17 cellular contexts compared by ENCODE assay signal in the genomic region with DNA sequence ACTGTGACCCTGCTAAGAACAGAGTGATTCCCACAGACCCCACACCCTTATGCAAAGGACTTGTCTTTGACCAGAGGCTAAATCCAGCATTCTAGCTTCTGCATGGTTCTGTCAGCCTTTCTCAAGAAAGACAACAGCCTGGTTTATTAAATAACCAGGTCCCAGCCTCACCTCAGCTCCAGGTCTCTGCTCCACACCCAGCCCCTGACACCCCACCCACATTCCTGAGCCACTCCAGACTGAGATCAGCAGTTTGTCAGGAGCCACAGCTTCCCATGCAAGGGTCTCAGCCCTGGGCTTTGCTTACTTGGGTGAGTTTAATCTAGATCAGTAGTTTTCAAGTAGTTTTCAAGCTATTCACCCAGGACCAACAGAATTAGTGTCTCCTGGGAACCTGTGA.
"Had no signal": no experiment of that assay in that cellular context is flagged by ENCODE, and none has a peak within 500 bp of the region (broad histone marks: within the 10 kb centered on the region; RNA-seq: fewer than 3 reads in every experiment).

No MANE protein-coding gene starts in this region.

- H3K36me3 ChIP-seq: brain microvascular endothelial cell, esophagus muscularis mucosa, neutrophil, right lobe of liver, spleen, suprapubic skin, vagina had no signal

- H3K4me3 Mint-ChIP-seq: activated CD4-positive, alpha-beta memory T cell treated with anti-CD3 and anti-CD28 coated beads for 36 hours; activated naive CD8-positive, alpha-beta T cell treated with anti-CD3 and anti-CD28 coated beads for 36 hours; activated T-cell treated with anti-CD3 and anti-CD28 coated beads, Interleukin-2, amount 50 U/mL, for 4 hours; naive thymus-derived CD4-positive, alpha-beta T cell had no signal

- H3K9me3 ChIP-seq: esophagus muscularis mucosa, neutrophil, right lobe of liver, spleen, suprapubic skin, vagina had no signal

- H3K4me3 ChIP-seq: esophagus muscularis mucosa, right lobe of liver, spleen, suprapubic skin, vagina had no signal

- H3K27ac Mint-ChIP-seq: activated CD4-positive, alpha-beta memory T cell treated with anti-CD3 and anti-CD28 coated beads for 36 hours; activated naive CD8-positive, alpha-beta T cell treated with anti-CD3 and anti-CD28 coated beads for 36 hours; naive thymus-derived CD4-positive, alpha-beta T cell had no signal

- H3K4me1 ChIP-seq: right lobe of liver had no signal

- DNase-seq: activated CD4-positive, alpha-beta memory T cell treated with anti-CD3 and anti-CD28 coated beads for 36 hours; activated gamma-delta T cell; activated naive CD8-positive, alpha-beta T cell treated with anti-CD3 and anti-CD28 coated beads for 36 hours; activated T-cell treated with anti-CD3 and anti-CD28 coated beads, Interleukin-2, amount 50 U/mL, for 4 hours; brain microvascular endothelial cell; cerebellar nuclear complex; dermis blood vessel endothelial cell; midbrain; naive thymus-derived CD4-positive, alpha-beta T cell; right lobe of liver; spleen; stimulated activated naive CD8-positive, alpha-beta T cell treated with anti-CD3 and anti-CD28 coated beads, Interleukin-15, Interleukin-2, amounts not matched to agents 100 U/mL and 50 U/mL, for 24 hours; SW 1271 had no signal

- H3K4me1 Mint-ChIP-seq: activated naive CD8-positive, alpha-beta T cell treated with anti-CD3 and anti-CD28 coated beads for 36 hours; naive thymus-derived CD4-positive, alpha-beta T cell had no signal

- ATAC-seq: activated T-cell treated with anti-CD3 and anti-CD28 coated beads, Interleukin-2, amount 50 U/mL, for 4 hours; naive thymus-derived CD4-positive, alpha-beta T cell; right lobe of liver; stimulated activated naive CD8-positive, alpha-beta T cell treated with anti-CD3 and anti-CD28 coated beads, Interleukin-15, Interleukin-2, amounts not matched to agents 100 U/mL and 50 U/mL, for 24 hours had no signal

- H3K27ac ChIP-seq: brain microvascular endothelial cell, esophagus muscularis mucosa, neutrophil, right lobe of liver, spleen, suprapubic skin, vagina had no signal

- H3K9me3 Mint-ChIP-seq: activated CD4-positive, alpha-beta memory T cell treated with anti-CD3 and anti-CD28 coated beads for 36 hours; activated naive CD8-positive, alpha-beta T cell treated with anti-CD3 and anti-CD28 coated beads for 36 hours; activated T-cell treated with anti-CD3 and anti-CD28 coated beads, Interleukin-2, amount 50 U/mL, for 4 hours; naive thymus-derived CD4-positive, alpha-beta T cell had no signal

- H3K27me3 ChIP-seq: esophagus muscularis mucosa, neutrophil, right lobe of liver, spleen, suprapubic skin, vagina had no signal

- H3K36me3 Mint-ChIP-seq: activated CD4-positive, alpha-beta memory T cell treated with anti-CD3 and anti-CD28 coated beads for 36 hours; activated naive CD8-positive, alpha-beta T cell treated with anti-CD3 and anti-CD28 coated beads for 36 hours; naive thymus-derived CD4-positive, alpha-beta T cell had no signal
